ENCODE assay signal across 20 cellular contexts in the genomic region with DNA sequence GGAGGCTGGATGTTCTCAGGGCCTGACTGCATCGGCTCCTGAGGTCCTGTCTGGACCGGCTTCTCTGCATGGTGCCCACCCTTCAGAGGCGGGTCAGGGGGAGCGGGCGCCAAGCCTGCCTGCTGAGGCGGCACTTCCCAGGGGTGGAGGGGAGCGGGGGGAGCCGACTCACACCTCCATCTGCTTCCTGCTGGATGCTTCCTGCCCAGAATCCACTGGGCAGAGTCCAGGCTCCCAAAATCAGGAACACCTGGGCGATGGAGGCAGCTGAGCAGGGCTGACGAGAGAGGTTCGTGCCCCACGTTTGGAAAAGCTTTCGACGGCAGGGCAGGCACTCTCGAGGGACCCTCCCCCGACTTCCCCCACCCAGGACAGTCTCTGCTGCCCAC. TPM values are rescaled to one million over a fixed set of nuclear protein-coding genes. Genes with fewer than 3 reads are reported as not detected.
A peak's percentile ranks its signal among the peaks of the same experiment; 100 is the strongest.
DNase-seq lines count a peak whose midpoint lies in the region; ATAC-seq, FAIRE-seq and TF ChIP-seq lines count a peak whose summit lies in the region.
"Had no signal": no experiment of that assay in that cellular context is flagged by ENCODE, and none has a peak within 500 bp of the region (broad histone marks: within the 10 kb centered on the region; RNA-seq: fewer than 3 reads in every experiment).

No MANE protein-coding gene starts in this region.

- no peak overlapping the region for H2BK20ac ChIP-seq in H1 (ENCODE audit: low read length)

- H3K79me2 ChIP-seq in H1 (ENCODE audit: control insufficient read depth in 1 of 2, insufficient read depth in 2 of 2, low read length in 2 of 2) = no peaks in the 10 kb centered on the region

- H4K20me1 ChIP-seq in H1 (replicated peaks in 1 of 2; ENCODE audit: control insufficient read depth in 1 of 2, insufficient read depth in 2 of 2, low read length in 2 of 2) = peaks cover 3 to 4% of the 10 kb centered on the region in 2 experiments

- WGBS in H1 (ENCODE audit: extremely low coverage in 1 of 2, insufficient coverage in 1 of 2, insufficient read length in 1 of 2, insufficient replicate concordance in 2 of 2, low coverage in 1 of 2, low lambda C conversion rate in 2 of 2, missing lambda C conversion rate in 1 of 2), 2 experiments = 87% methylated on average over 9 of the region's 16 CpGs; no CpG with 5 or more reads in 1 of the 2 experiments

- H3K23ac ChIP-seq in H1 (ENCODE audit: insufficient read length) = no peak overlapping the region

- H2BK5ac ChIP-seq in H1 (ENCODE audit: low read depth, low read length) = no peak overlapping the region; the same call in 1 of the 2 replicates

- no peak overlapping the region for H2AK5ac ChIP-seq in H1 (ENCODE audit: low read depth, low read length)

- CTCF ChIA-PET in H1 (lab: Charles Lee; ENCODE audit: partially characterized antibody) = interaction anchor here (0.7 to 6.3 kb wide), 6 partner anchors 9 to 730 kb away, joined by 3 to 41 read pairs (median 4); no protein-coding TSS in a partner anchor

- no peaks in the 10 kb centered on the region; the same call in 1 of the 2 replicates for H3K23me2 ChIP-seq in H1 (ENCODE audit: low read depth, low read length)

- no peak overlapping the region for H3K4me2 ChIP-seq in H1 (ENCODE audit: insufficient read depth in 1 of 2, low read depth in 2 of 2, low read length in 2 of 2)
- H3K4me2 ChIP-seq: PC-9 had no signal

- no peak overlapping the region for H3K56ac ChIP-seq in H1 (replicated peaks; ENCODE audit: insufficient read length, low read depth, low read length)

- H3K4me3 Mint-ChIP-seq in nephron = peak overlapping the region in 1 of 3 experiments; percentile 78
- H3K4me3 Mint-ChIP-seq: T-cell, WTC11 had no signal

- no peak for FAIRE-seq in H1 (lab: Jason Lieb, UNC)
- FAIRE-seq: endometrium had no signal

- TF ChIP-seq RAD21 in H1 (IDR thresholded peaks at IDR 0.05 in 1 of 2, conservative IDR thresholded peaks at IDR 0.05 in 1 of 2; ENCODE audit: low read depth in 2 of 2, low read length in 2 of 2) = no peak

- no peak overlapping the region for H2AFZ ChIP-seq in H1 (ENCODE audit: low read length)
- H2AFZ ChIP-seq: PC-9 had no signal

- TF ChIP-seq CTCF in WERI-Rb-1 (IDR thresholded peaks at IDR 0.05; ENCODE audit: low read depth, low read length) (no peak), H1 (IDR thresholded peaks at IDR 0.05; ENCODE audit: control extremely low read depth in 1 of 3, insufficient read depth in 1 of 3, low read depth in 1 of 3, low read length in 3 of 3) (no peak), nephron (IDR thresholded peaks at IDR 0.05; ENCODE audit: unreplicated experiment in 3 of 3) (no peak)

- H3K4me1 Mint-ChIP-seq in nephron = peaks cover 56% of the 10 kb centered on the region

- ATAC-seq in GM18868 (IDR thresholded peaks at IDR 0.05; ENCODE audit: unreplicated experiment) = no peak
- ATAC-seq: HCT116, T-cell had no signal

- TF ChIP-seq POLR2A in H1 (IDR thresholded peaks at IDR 0.05; ENCODE audit: control extremely low read depth in 1 of 2, low read depth in 2 of 2, low read length in 2 of 2) = no peak

- peaks cover 0 to 11% (median 8%) of the 10 kb centered on the region in 4 experiments; a peak in 6 of 7 replicates for H3K4me1 ChIP-seq in H1 (replicated peaks in 1 of 4; ENCODE audit: control insufficient read depth in 3 of 4, insufficient read depth in 4 of 4, low read length in 3 of 4)

- H3K9ac ChIP-seq in H1 (replicated peaks in 1 of 4; ENCODE audit: extremely low read depth in 1 of 4, low read depth in 3 of 4, low read length in 3 of 4) = no peak overlapping the region

- H4K91ac ChIP-seq in H1 (replicated peaks; ENCODE audit: insufficient read length, low read length) = no peak overlapping the region

- H2BK15ac ChIP-seq in H1 (ENCODE audit: low read length) = no peak overlapping the region

- H3K27ac Mint-ChIP-seq in nephron = peak overlapping the region; percentile 92 to 96 (median 95)
- H3K27ac Mint-ChIP-seq: T-cell had no signal

- H3K36me3 Mint-ChIP-seq in nephron (ENCODE audit: low read depth) = peaks cover 13% of the 10 kb centered on the region

- H3K36me3 ChIP-seq in WERI-Rb-1 = peaks cover 18% of the 10 kb centered on the region
- H3K36me3 ChIP-seq in H1 (ENCODE audit: control insufficient read depth in 2 of 4, insufficient read depth in 4 of 4, low read length in 3 of 4) = no peaks in the 10 kb centered on the region; a peak in 1 of 8 replicates

- H4K5ac ChIP-seq in H1 (ENCODE audit: insufficient read length, low read depth, low read length) = no peak overlapping the region

- H4K8ac ChIP-seq in H1 (ENCODE audit: extremely low read depth, insufficient read depth, low read length) = peak overlapping the region; percentile 71; the same call in 1 of the 2 replicates

- no peaks in the 10 kb centered on the region for H3K9me3 Mint-ChIP-seq in nephron
- H3K9me3 Mint-ChIP-seq: T-cell had no signal

- no peak for TF ChIP-seq EP300 in H1 (IDR thresholded peaks at IDR 0.05; ENCODE audit: borderline replicate concordance in 1 of 2, low read depth in 2 of 2, low read length in 2 of 2)

- H3K27ac ChIP-seq in WERI-Rb-1 (peak overlapping the region; percentile 93), H1 (ENCODE audit: low read depth, low read length) (no peak overlapping the region), substantia nigra (ENCODE audit: low read depth, low read length, poor library complexity, severe bottlenecking) (peak overlapping the region; percentile 66)
- H3K27ac ChIP-seq: brain microvascular endothelial cell, PC-9 had no signal

- H3K9me3 ChIP-seq in WERI-Rb-1 (ENCODE audit: severe bottlenecking) = no peaks in the 10 kb centered on the region
- no peaks in the 10 kb centered on the region for H3K9me3 ChIP-seq in H1 (ENCODE audit: insufficient read depth in 2 of 2, low read depth in 1 of 2, low read length in 1 of 2)
- H3K9me3 ChIP-seq: thoracic aorta had no signal

- no peaks in the 10 kb centered on the region for H3K27me3 ChIP-seq in WERI-Rb-1 (ENCODE audit: insufficient read depth, low read depth, severe bottlenecking)
- H3K27me3 ChIP-seq in H1 (replicated peaks in 1 of 4; ENCODE audit: control insufficient read depth in 3 of 4, extremely low read depth in 1 of 4, insufficient read depth in 3 of 4, low read length in 3 of 4) = peaks cover 0 to 2% (median 0%) of the 10 kb centered on the region in 4 experiments; a peak in 1 of 7 replicates
- H3K27me3 ChIP-seq: brain microvascular endothelial cell had no signal

- H3K4ac ChIP-seq in H1 (replicated peaks; ENCODE audit: insufficient read length, low read depth, low read length) = no peak overlapping the region

- no peak overlapping the region; the same call in 1 of the 2 replicates for H3K18ac ChIP-seq in H1 (ENCODE audit: extremely low read depth, low read length)

- H3K14ac ChIP-seq in H1 (ENCODE audit: insufficient read length) = no peak overlapping the region

- no peak overlapping the region for H2BK120ac ChIP-seq in H1 (replicated peaks; ENCODE audit: low read depth, low read length)

- 0 out of 2 replicates have a peak overlapping the region, but pooled peaks have one; percentile 17 for H2BK12ac ChIP-seq in H1 (ENCODE audit: low read depth, low read length)

- peaks cover 2% of the 10 kb centered on the region for H3K27me3 Mint-ChIP-seq in nephron (ENCODE audit: low read depth)
- H3K27me3 Mint-ChIP-seq: T-cell had no signal

- H3K4me3 ChIP-seq in WERI-Rb-1 (ENCODE audit: low read depth, low read length) (no peak overlapping the region), H1 (ENCODE audit: extremely low read depth in 1 of 4, insufficient read depth in 2 of 4, low read depth in 3 of 4, low read length in 4 of 4) (no peak overlapping the region)
- H3K4me3 ChIP-seq: PC-9 had no signal

- POLR2A ChIA-PET in H1 (lab: Charles Lee; ENCODE audit: partially characterized antibody) = interaction anchor here (0.5 to 1.6 kb wide), 3 partner anchors 11 to 79 kb away, joined by 3 to 5 read pairs (median 3); no protein-coding TSS in a partner anchor

- H3K79me1 ChIP-seq in H1 (ENCODE audit: low read depth, low read length) = no peaks in the 10 kb centered on the region; the same call in 1 of the 2 replicates

- DNase-seq in WERI-Rb-1 (no peak), H1 (ENCODE audit: low read depth in 1 of 2, low spot score in 2 of 2) (no peak), substantia nigra (lab: John Stamatoyannopoulos, UW) (no peak), GM19238 (ENCODE audit: insufficient read length, low spot score) (no peak), RKO (ENCODE audit: low spot score) (no peak)
- no peak for DNase-seq in stimulated activated CD4-positive, alpha-beta T cell treated with anti-CD3 and anti-CD28 coated beads, Interleukin-1b, Interleukin-23, amount 100 ng/mL, for 48 hours
- DNase-seq: activated naive CD4-positive, alpha-beta T cell; brain microvascular endothelial cell; DND-41; glutamatergic neuron; IMR-90; NCI-H1048; PC-9 had no signal

TF ChIP-seq in H1, 55 proteins besides CTCF, POLR2A, EP300 and RAD21 (continues in another document):
- TF ChIP-seq RFX5 (IDR thresholded peaks at IDR 0.05; ENCODE audit: borderline replicate concordance, low read depth, low read length) (no peak), SIX5 (IDR thresholded peaks at IDR 0.05; ENCODE audit: low read depth, low read length) (no peak), SAP30 (IDR thresholded peaks at IDR 0.05; ENCODE audit: insufficient read depth, insufficient replicate concordance, low read length) (no peak), EZH2 (IDR thresholded peaks at IDR 0.05; ENCODE audit: low read depth, low read length, severe bottlenecking) (no peak), TCF12 (IDR thresholded peaks at IDR 0.05; ENCODE audit: low read depth, low read length) (no peak), JUND (IDR thresholded peaks at IDR 0.05; ENCODE audit: low read length) (no peak)

RNA-seq across cellular contexts. Expression of gene TIMM22, which starts 42.2 kb away (rescaled TPM):
- 17.2 and 17.4 TPM in 2 replicates for total RNA-seq in H1 (2021; fragmentation: NEBNext Ultra II Directional; extraction: Animal tissue kit (Norgen Biotek cat#: 25700))
- polyA plus RNA-seq in H1 (2011; rRNA removed) = 13.4 and 13.8 TPM in 2 replicates
- polyA plus RNA-seq in H1 (2011; cell fraction: cytosol; rRNA removed) = 14.0 TPM
- 13.2 TPM for polyA plus RNA-seq in H1 (2011; cell fraction: nucleus; rRNA removed)
- polyA plus RNA-seq in H1 (2012, experiment 1 of 2) = 16.6 to 18.0 TPM (median 16.9 TPM) in 4 replicates
- 20.1 TPM for polyA plus RNA-seq in H1 (2012, experiment 2 of 2)
- 11.2 TPM for polyA plus RNA-seq in H1 (2013, experiment 1 of 2)
- 11.6 TPM for polyA plus RNA-seq in H1 (2013, experiment 2 of 2)
- polyA minus RNA-seq in H1 (2011; rRNA and poly(A)+ RNA removed) = 11.7 and 14.6 TPM in 2 replicates
- polyA minus RNA-seq in H1 (2011; cell fraction: cytosol; rRNA and poly(A)+ RNA removed) = 7.2 TPM
- 18.9 TPM for polyA minus RNA-seq in H1 (2011; cell fraction: nucleus; rRNA and poly(A)+ RNA removed)

RNA-seq across cellular contexts. Expression of gene NXN, which starts 59.5 kb away (rescaled TPM):
- 88.4 and 94.1 TPM in 2 replicates for total RNA-seq in H1 (2021; fragmentation: NEBNext Ultra II Directional; extraction: Animal tissue kit (Norgen Biotek cat#: 25700))
- 107 and 205 TPM in 2 replicates for polyA plus RNA-seq in H1 (2011; rRNA removed)
- 64.0 TPM for polyA plus RNA-seq in H1 (2011; cell fraction: cytosol; rRNA removed)
- 91.0 TPM for polyA plus RNA-seq in H1 (2011; cell fraction: nucleus; rRNA removed)
- polyA plus RNA-seq in H1 (2012, experiment 1 of 2) = 66.9 to 74.9 TPM (median 72.0 TPM) in 4 replicates
- polyA plus RNA-seq in H1 (2012, experiment 2 of 2) = 66.3 TPM
- 53.1 TPM for polyA plus RNA-seq in H1 (2013, experiment 1 of 2)
- 63.6 TPM for polyA plus RNA-seq in H1 (2013, experiment 2 of 2)
- polyA minus RNA-seq in H1 (2011; rRNA and poly(A)+ RNA removed) = 85.6 and 114 TPM in 2 replicates
- 74.2 TPM for polyA minus RNA-seq in H1 (2011; cell fraction: cytosol; rRNA and poly(A)+ RNA removed)
- 46.8 TPM for polyA minus RNA-seq in H1 (2011; cell fraction: nucleus; rRNA and poly(A)+ RNA removed)
